ENCODE assay signal across 9 cellular contexts in genomic region chr1:119987689-119988088, GRCh38.
DNase-seq lines count a peak whose midpoint lies in the region; ATAC-seq and TF ChIP-seq lines count a peak whose summit lies in the region.
"Had no signal": no experiment of that assay in that cellular context is flagged by ENCODE, and none has a peak within 500 bp of the region (broad histone marks: within the 10 kb centered on the region; RNA-seq: fewer than 3 reads in every experiment).

No MANE protein-coding gene starts in this region.

- H3K27ac ChIP-seq in endodermal cell (ENCODE audit: low read depth, low read length) (no peak overlapping the region), testis (peak overlapping the region in 1 of 2 donors; percentile 12)
- H3K27ac ChIP-seq: right lobe of liver had no signal

- CTCF ChIA-PET in activated CD8-positive, alpha-beta T cell treated with anti-CD3 and anti-CD28 coated beads, Interleukin-2, amount 10 ng/mL, durations not matched to agents 7 days and 5 days (lab: Charles Lee) = interaction anchor here (0.8 to 3.8 kb wide), 4 partner anchors 12 to 39 kb away, joined by 3 to 44 read pairs (median 8); no protein-coding TSS in a partner anchor

- H3K9me3 ChIP-seq in endodermal cell (ENCODE audit: control insufficient read depth, low read length) (no peaks in the 10 kb centered on the region), testis (no peaks in the 10 kb centered on the region)
- H3K9me3 ChIP-seq: right lobe of liver had no signal

- no peak for TF ChIP-seq CTCF in GM10266 (IDR thresholded peaks at IDR 0.05; ENCODE audit: control insufficient read depth, insufficient read depth, low read depth, missing control alignments)
- no peak for TF ChIP-seq CTCF in HFFc6 (IDR thresholded peaks at IDR 0.05)
- no peak for TF ChIP-seq CTCF in natural killer cell (IDR thresholded peaks at IDR 0.05)
- no peak for TF ChIP-seq CTCF in endodermal cell (conservative IDR thresholded peaks at IDR 0.05)
- TF ChIP-seq CTCF in testis (IDR thresholded peaks at IDR 0.05) = no peak

- H3K4me3 Mint-ChIP-seq in HFFc6 (peak overlapping the region; percentile 24), natural killer cell (peak overlapping the region; percentile 51), endodermal cell (no peak overlapping the region)
- H3K4me3 Mint-ChIP-seq in activated CD8-positive, alpha-beta T cell treated with anti-CD3 and anti-CD28 coated beads, Interleukin-2, amount 10 ng/mL, durations not matched to agents 7 days and 5 days = peak overlapping the region; percentile 60

- H3K9me3 Mint-ChIP-seq in HFFc6 (no peaks in the 10 kb centered on the region), natural killer cell (no peaks in the 10 kb centered on the region), endodermal cell (no peaks in the 10 kb centered on the region)
- H3K9me3 Mint-ChIP-seq in activated CD8-positive, alpha-beta T cell treated with anti-CD3 and anti-CD28 coated beads, Interleukin-2, amount 10 ng/mL, durations not matched to agents 7 days and 5 days (ENCODE audit: insufficient read depth) = no peaks in the 10 kb centered on the region

- H3K9ac ChIP-seq in endodermal cell (ENCODE audit: extremely low read depth, low read length, poor library complexity, severe bottlenecking) = no peak overlapping the region

- H3K4me1 Mint-ChIP-seq in HFFc6 (ENCODE audit: low read depth) = peaks cover 47% of the 10 kb centered on the region
- H3K4me1 Mint-ChIP-seq in activated CD8-positive, alpha-beta T cell treated with anti-CD3 and anti-CD28 coated beads, Interleukin-2, amount 10 ng/mL, durations not matched to agents 7 days and 5 days (ENCODE audit: low read depth) = peaks cover 46% of the 10 kb centered on the region
- peaks cover 30 to 32% of the 10 kb centered on the region in 2 donors for H3K4me1 Mint-ChIP-seq in natural killer cell
- no peaks in the 10 kb centered on the region for H3K4me1 Mint-ChIP-seq in endodermal cell

- POLR2A ChIA-PET in activated CD8-positive, alpha-beta T cell treated with anti-CD3 and anti-CD28 coated beads, Interleukin-2, amount 10 ng/mL, durations not matched to agents 7 days and 5 days (lab: Charles Lee) = no interaction called here

- H3K27me3 ChIP-seq in endodermal cell (ENCODE audit: control insufficient read depth, insufficient read depth, low read length, poor library complexity, severe bottlenecking) (no peaks in the 10 kb centered on the region), testis (no peaks in the 10 kb centered on the region)
- H3K27me3 ChIP-seq: right lobe of liver had no signal

- no peaks in the 10 kb centered on the region for H3K27me3 Mint-ChIP-seq in HFFc6 (ENCODE audit: insufficient read depth)
- no peaks in the 10 kb centered on the region for H3K27me3 Mint-ChIP-seq in activated CD8-positive, alpha-beta T cell treated with anti-CD3 and anti-CD28 coated beads, Interleukin-2, amount 10 ng/mL, durations not matched to agents 7 days and 5 days (ENCODE audit: low read depth)
- H3K27me3 Mint-ChIP-seq in natural killer cell (ENCODE audit: low read depth in 2 of 2) = no peaks in the 10 kb centered on the region
- no peaks in the 10 kb centered on the region for H3K27me3 Mint-ChIP-seq in endodermal cell (ENCODE audit: insufficient read depth)

- no peaks in the 10 kb centered on the region for H3K4me1 ChIP-seq in endodermal cell (ENCODE audit: control insufficient read depth, insufficient read depth, low read length)
- peaks cover 8% of the 10 kb centered on the region for H3K4me1 ChIP-seq in testis
- H3K4me1 ChIP-seq: right lobe of liver had no signal

- H3K4me3 ChIP-seq in endodermal cell (ENCODE audit: low read length) (no peak overlapping the region), testis (no peak overlapping the region)
- H3K4me3 ChIP-seq: right lobe of liver had no signal

- H3K36me3 Mint-ChIP-seq in HFFc6 (ENCODE audit: low read depth) = peaks cover 36% of the 10 kb centered on the region
- H3K36me3 Mint-ChIP-seq in activated CD8-positive, alpha-beta T cell treated with anti-CD3 and anti-CD28 coated beads, Interleukin-2, amount 10 ng/mL, durations not matched to agents 7 days and 5 days (ENCODE audit: low read depth) = peaks cover 48% of the 10 kb centered on the region
- no peaks in the 10 kb centered on the region for H3K36me3 Mint-ChIP-seq in natural killer cell
- H3K36me3 Mint-ChIP-seq in endodermal cell (ENCODE audit: low read depth) = peaks cover 19% of the 10 kb centered on the region

- intact Hi-C loops in natural killer cell (cut with micrococcal nuclease) = no loop called here
- intact Hi-C loops in testis (cut with DNase I; ENCODE audit: low total_unique reads) = no loop called here

- no peak for TF ChIP-seq POLR2A in testis (IDR thresholded peaks at IDR 0.05)

- H3K27ac Mint-ChIP-seq in HFFc6 (peak overlapping the region; percentile 76), natural killer cell (peak overlapping the region; percentile 87 to 93), endodermal cell (no peak overlapping the region)
- H3K27ac Mint-ChIP-seq in activated CD8-positive, alpha-beta T cell treated with anti-CD3 and anti-CD28 coated beads, Interleukin-2, amount 10 ng/mL, durations not matched to agents 7 days and 5 days = peak overlapping the region; percentile 88

- ATAC-seq in activated CD8-positive, alpha-beta T cell treated with anti-CD3 and anti-CD28 coated beads, Interleukin-2, amount 10 ng/mL, durations not matched to agents 7 days and 5 days = peak; percentile 92
- ATAC-seq in natural killer cell = peak; percentile 70 to 88 (median 84)
- no peak for ATAC-seq in HG03139 (IDR thresholded peaks at IDR 0.05; ENCODE audit: unreplicated experiment)
- no peak for ATAC-seq in HG02571 (IDR thresholded peaks at IDR 0.05; ENCODE audit: unreplicated experiment)

- peak; percentile 9 for DNase-seq in GM10266 (ENCODE audit: extremely low spot score)
- DNase-seq in HFFc6 = no peak
- DNase-seq in activated CD8-positive, alpha-beta T cell treated with anti-CD3 and anti-CD28 coated beads, Interleukin-2, amount 10 ng/mL, durations not matched to agents 7 days and 5 days = peak; percentile 43
- no peak for DNase-seq in natural killer cell
- no peak for DNase-seq in endodermal cell
- no peak for DNase-seq in testis
- DNase-seq: right lobe of liver had no signal

- H3K36me3 ChIP-seq in endodermal cell (ENCODE audit: control insufficient read depth, insufficient read depth, low read length) = peaks cover 24% of the 10 kb centered on the region
- H3K36me3 ChIP-seq in testis (ENCODE audit: low read depth, missing control alignments) = no peaks in the 10 kb centered on the region

- WGBS in endodermal cell (ENCODE audit: insufficient coverage in 1 of 2, insufficient read length in 1 of 2), 2 experiments = 96 to 100% methylated on average over 1 of the region's 1 CpG
- WGBS in testis, 2 donors = 83 to 96% methylated on average over 1 of the region's 1 CpG

Comparison
In these comparisons a context has a peak if more than half of its experiments do, and no peak if none do; other contexts are left out.
1. DNase-seq: peak in GM10266 (single experiment) and activated CD8-positive, alpha-beta T cell treated with anti-CD3 and anti-CD28 coated beads, Interleukin-2, amount 10 ng/mL, durations not matched to agents 7 days and 5 days (single experiment); none in HFFc6 (single experiment), natural killer cell (single experiment), endodermal cell (single experiment) and testis (single experiment).
2. ATAC-seq: peak in activated CD8-positive, alpha-beta T cell treated with anti-CD3 and anti-CD28 coated beads, Interleukin-2, amount 10 ng/mL, durations not matched to agents 7 days and 5 days (single experiment) and natural killer cell (3 of 3); none in HG03139 (single experiment) and HG02571 (single experiment).